9 cellular contexts compared by ENCODE assay signal in the genomic region with DNA sequence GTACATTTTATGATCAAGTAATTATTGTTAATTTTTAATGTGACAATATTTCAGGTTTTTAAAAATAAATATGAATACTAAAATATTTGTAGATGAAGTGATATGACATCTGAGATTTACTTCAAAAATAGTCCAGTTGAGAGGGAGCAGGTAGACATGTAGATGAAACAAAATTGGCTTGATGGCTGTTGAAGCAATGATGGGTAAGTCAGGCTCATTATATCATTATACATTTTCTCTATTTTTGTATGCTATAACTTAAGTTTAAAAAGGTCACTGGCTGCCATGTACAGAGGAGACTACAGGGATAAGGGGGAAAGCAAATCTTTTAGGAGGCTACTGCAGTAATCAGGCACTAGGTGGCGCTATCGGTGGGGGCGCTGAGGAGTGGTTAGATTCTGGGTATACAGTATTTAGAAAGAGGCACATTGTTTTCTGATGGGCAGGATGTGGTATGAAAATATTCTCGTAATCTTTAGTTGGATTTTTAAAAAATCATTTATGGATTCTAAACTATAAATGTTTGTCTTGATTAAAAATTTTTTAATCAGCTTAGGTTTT.
DNase-seq lines count a peak whose midpoint lies in the region; ATAC-seq and TF ChIP-seq lines count a peak whose summit lies in the region.
"Had no signal": no experiment of that assay in that cellular context is flagged by ENCODE, and none has a peak within 500 bp of the region (broad histone marks: within the 10 kb centered on the region; RNA-seq: fewer than 3 reads in every experiment).

No MANE protein-coding gene starts in this region.

- H3K9me3 ChIP-seq in endodermal cell (ENCODE audit: control insufficient read depth, low read length) = peaks cover 6% of the 10 kb centered on the region
- no peaks in the 10 kb centered on the region for H3K9me3 ChIP-seq in naive thymus-derived CD4-positive, alpha-beta T cell (ENCODE audit: control insufficient read depth in 2 of 3, low read length in 3 of 3)
- no peaks in the 10 kb centered on the region for H3K9me3 ChIP-seq in thoracic aorta

- no peaks in the 10 kb centered on the region for H3K4me1 ChIP-seq in endodermal cell (ENCODE audit: control insufficient read depth, insufficient read depth, low read length)
- H3K4me1 ChIP-seq in naive thymus-derived CD4-positive, alpha-beta T cell (ENCODE audit: control insufficient read depth in 2 of 2, insufficient read depth in 2 of 2, low read length in 2 of 2) = no peaks in the 10 kb centered on the region
- peaks cover 4 to 38% of the 10 kb centered on the region in 2 donors for H3K4me1 ChIP-seq in thoracic aorta (ENCODE audit: control insufficient read depth in 1 of 2, low read depth in 2 of 2)

- CTCF ChIA-PET in BJ (lab: Yijun Ruan, JAX) = interaction anchor here (0.6 to 7.2 kb wide), 13 partner anchors 8 to 744 kb away, joined by 3 to 77 read pairs (median 5); no protein-coding TSS in a partner anchor
- CTCF ChIA-PET in naive thymus-derived CD4-positive, alpha-beta T cell (lab: Charles Lee) = interaction anchor here (0.7 to 1.6 kb wide), 3 partner anchors 10 to 1816 kb away, joined by 3 to 7 read pairs (median 4); no protein-coding TSS in a partner anchor

- H3K27ac Mint-ChIP-seq in endodermal cell = no peak overlapping the region
- no peak overlapping the region for H3K27ac Mint-ChIP-seq in naive thymus-derived CD4-positive, alpha-beta T cell
- H3K27ac Mint-ChIP-seq: stimulated activated naive CD8-positive, alpha-beta T cell treated with anti-CD3 and anti-CD28 coated beads, Interleukin-15, Interleukin-2, amounts not matched to agents 100 ng/mL and 50 ng/mL, for 24 hours had no signal

- intact Hi-C loops in naive thymus-derived CD4-positive, alpha-beta T cell (cut with micrococcal nuclease) = loop anchor here (1.0 to 5.0 kb wide), 3 partner anchors 663 to 1145 kb away; no protein-coding TSS in a partner anchor

- no peak overlapping the region for H3K27ac ChIP-seq in endodermal cell (ENCODE audit: low read depth, low read length)
- no peak overlapping the region for H3K27ac ChIP-seq in naive thymus-derived CD4-positive, alpha-beta T cell (ENCODE audit: low read depth, low read length)
- no peak overlapping the region for H3K27ac ChIP-seq in thoracic aorta

- WGBS in endodermal cell (ENCODE audit: insufficient coverage in 1 of 2, insufficient read length in 1 of 2), 2 experiments = 0 to 25% methylated on average over 2 to 4 of the region's 4 CpGs

- no peaks in the 10 kb centered on the region for H3K36me3 ChIP-seq in BJ (ENCODE audit: control insufficient read depth, insufficient read depth, low read length)
- no peaks in the 10 kb centered on the region for H3K36me3 ChIP-seq in endodermal cell (ENCODE audit: control insufficient read depth, insufficient read depth, low read length)
- H3K36me3 ChIP-seq in naive thymus-derived CD4-positive, alpha-beta T cell (ENCODE audit: control insufficient read depth in 2 of 3, insufficient read depth in 3 of 3, low read length in 3 of 3) = no peaks in the 10 kb centered on the region
- no peaks in the 10 kb centered on the region for H3K36me3 ChIP-seq in thoracic aorta

- H3K4me3 Mint-ChIP-seq in endodermal cell = no peak overlapping the region
- no peak overlapping the region for H3K4me3 Mint-ChIP-seq in naive thymus-derived CD4-positive, alpha-beta T cell
- H3K4me3 Mint-ChIP-seq: stimulated activated naive CD8-positive, alpha-beta T cell treated with anti-CD3 and anti-CD28 coated beads, Interleukin-15, Interleukin-2, amounts not matched to agents 100 ng/mL and 50 ng/mL, for 24 hours had no signal

- TF ChIP-seq CTCF in BJ (IDR thresholded peaks at IDR 0.05; ENCODE audit: insufficient read depth, low read depth, low read length) (peak; percentile 86), endodermal cell (conservative IDR thresholded peaks at IDR 0.05) (peak; percentile 97), thoracic aorta (IDR thresholded peaks at IDR 0.05) (peak; percentile 55)

- H3K36me3 Mint-ChIP-seq in endodermal cell (ENCODE audit: low read depth) = no peaks in the 10 kb centered on the region
- H3K36me3 Mint-ChIP-seq in naive thymus-derived CD4-positive, alpha-beta T cell = no peaks in the 10 kb centered on the region

- H3K4me1 Mint-ChIP-seq in endodermal cell = peaks cover 18% of the 10 kb centered on the region
- no peaks in the 10 kb centered on the region for H3K4me1 Mint-ChIP-seq in naive thymus-derived CD4-positive, alpha-beta T cell

- ATAC-seq in GM18907 (IDR thresholded peaks at IDR 0.05; ENCODE audit: unreplicated experiment) = peak; percentile 96
- peak; percentile 79 for ATAC-seq in HG03139 (IDR thresholded peaks at IDR 0.05; ENCODE audit: unreplicated experiment)
- peak; percentile 75 for ATAC-seq in naive thymus-derived CD4-positive, alpha-beta T cell
- no peak for ATAC-seq in thoracic aorta (ENCODE audit: insufficient number of reproducible peaks, low FRiP score, low read depth)

- H3K27me3 ChIP-seq in BJ (ENCODE audit: control insufficient read depth, insufficient read depth, low read length) (no peaks in the 10 kb centered on the region; the same call in 1 of the 2 replicates), endodermal cell (ENCODE audit: control insufficient read depth, insufficient read depth, low read length, poor library complexity, severe bottlenecking) (no peaks in the 10 kb centered on the region), thoracic aorta (replicated peaks; ENCODE audit: insufficient read depth) (no peaks in the 10 kb centered on the region)
- no peaks in the 10 kb centered on the region for H3K27me3 ChIP-seq in naive thymus-derived CD4-positive, alpha-beta T cell (ENCODE audit: control insufficient read depth in 2 of 2, insufficient read depth in 2 of 2, low read length in 2 of 2)

- DNase-seq in BJ (ENCODE audit: low read depth) = no peak
- peak; percentile 38 to 59 for DNase-seq in NCI-H446 (lab: John Stamatoyannopoulos, UW)
- peak; percentile 64 to 74 for DNase-seq in activated CD4-positive, alpha-beta T cell treated with anti-CD3 and anti-CD28 coated beads, Interleukin-2, amount 50 U/mL, for 48 hours
- peak; percentile 89 for DNase-seq in endodermal cell
- DNase-seq in naive thymus-derived CD4-positive, alpha-beta T cell = peak; percentile 14 to 58 (median 27)
- DNase-seq in thoracic aorta (ENCODE audit: low spot score) = no peak

- POLR2A ChIA-PET in BJ (lab: Charles Lee) = no interaction called here
- POLR2A ChIA-PET in naive thymus-derived CD4-positive, alpha-beta T cell (lab: Charles Lee) = interaction anchor here (0.7 kb wide), 1 partner anchor 1590 kb away, joined by 3 read pairs; no protein-coding TSS in a partner anchor

- no peaks in the 10 kb centered on the region for H3K9me3 Mint-ChIP-seq in endodermal cell
- no peaks in the 10 kb centered on the region for H3K9me3 Mint-ChIP-seq in naive thymus-derived CD4-positive, alpha-beta T cell
- H3K9me3 Mint-ChIP-seq: stimulated activated naive CD8-positive, alpha-beta T cell treated with anti-CD3 and anti-CD28 coated beads, Interleukin-15, Interleukin-2, amounts not matched to agents 100 ng/mL and 50 ng/mL, for 24 hours had no signal

- no peak overlapping the region for H3K9ac ChIP-seq in endodermal cell (ENCODE audit: extremely low read depth, low read length, poor library complexity, severe bottlenecking)

- H3K27me3 Mint-ChIP-seq in endodermal cell (ENCODE audit: insufficient read depth) = no peaks in the 10 kb centered on the region
- H3K27me3 Mint-ChIP-seq in naive thymus-derived CD4-positive, alpha-beta T cell = peaks cover 2 to 16% (median 15%) of the 10 kb centered on the region in 5 donors

- H3K4me3 ChIP-seq in BJ (ENCODE audit: low read depth, low read length) (no peak overlapping the region), endodermal cell (ENCODE audit: low read length) (no peak overlapping the region), thoracic aorta (no peak overlapping the region)
- H3K4me3 ChIP-seq in naive thymus-derived CD4-positive, alpha-beta T cell (ENCODE audit: low read length) = no peak overlapping the region

Comparison
In these comparisons a context has a peak if more than half of its experiments do, and no peak if none do; other contexts are left out.
1. DNase-seq: peak in NCI-H446 (2 of 2), activated CD4-positive, alpha-beta T cell treated with anti-CD3 and anti-CD28 coated beads, Interleukin-2, amount 50 U/mL, for 48 hours (2 of 2), endodermal cell (single experiment) and naive thymus-derived CD4-positive, alpha-beta T cell (9 of 9); none in BJ (single experiment) and thoracic aorta (single experiment).
2. Peak in every context shown above with its lines, with median percentiles within 50 percentile points of each other: CTCF ChIP-seq.